Comparison of ENCODE assay signal across 10 cellular contexts in genomic region chr21:29064850-29065481, GRCh38. TPM values are rescaled to one million over a fixed set of nuclear protein-coding genes. Genes with fewer than 3 reads are reported as not detected.
DNase-seq lines count a peak whose midpoint lies in the region; ATAC-seq and TF ChIP-seq lines count a peak whose summit lies in the region.
"Had no signal": no experiment of that assay in that cellular context is flagged by ENCODE, and none has a peak within 500 bp of the region (broad histone marks: within the 10 kb centered on the region; RNA-seq: fewer than 3 reads in every experiment).

No MANE protein-coding gene starts in this region.

- no peaks in the 10 kb centered on the region for H3K9me3 Mint-ChIP-seq in activated naive CD8-positive, alpha-beta T cell (ENCODE audit: low read depth)
- H3K9me3 Mint-ChIP-seq in activated naive CD8-positive, alpha-beta T cell treated with anti-CD3 and anti-CD28 coated beads, Interleukin-2, amount 50 U/mL, for 24 hours, result no peaks in the 10 kb centered on the region
- H3K9me3 Mint-ChIP-seq in stimulated activated naive B cell treated with anti-CD40 and anti-IgM and Interleukin-4, amounts not matched to agents 10 μg/mL and 1 μg/mL and 100 μg/mL, for 72 hours, result no peaks in the 10 kb centered on the region
- no peaks in the 10 kb centered on the region for H3K9me3 Mint-ChIP-seq in HFFc6

- H2AFZ ChIP-seq in KMS-11 (ENCODE audit: low read depth), result no peak overlapping the region

- TF ChIP-seq CTCF in KMS-11 (conservative IDR thresholded peaks at IDR 0.05; ENCODE audit: low read depth, low read length) (no peak), HFFc6 (IDR thresholded peaks at IDR 0.05) (no peak)

- peaks cover 42% of the 10 kb centered on the region for H3K36me3 ChIP-seq in KMS-11 (ENCODE audit: insufficient read depth)

- H3K27me3 Mint-ChIP-seq in activated naive CD8-positive, alpha-beta T cell, result no peaks in the 10 kb centered on the region
- H3K27me3 Mint-ChIP-seq in activated naive CD8-positive, alpha-beta T cell treated with anti-CD3 and anti-CD28 coated beads, Interleukin-2, amount 50 U/mL, for 24 hours, result no peaks in the 10 kb centered on the region
- H3K27me3 Mint-ChIP-seq in stimulated activated naive B cell treated with anti-CD40 and anti-IgM and Interleukin-4, amounts not matched to agents 10 μg/mL and 1 μg/mL and 100 μg/mL, for 72 hours, result no peaks in the 10 kb centered on the region
- H3K27me3 Mint-ChIP-seq in HFFc6 (ENCODE audit: insufficient read depth), result no peaks in the 10 kb centered on the region

- H3K4me3 Mint-ChIP-seq in activated naive CD8-positive, alpha-beta T cell, result no peak overlapping the region
- H3K4me3 Mint-ChIP-seq in activated naive CD8-positive, alpha-beta T cell treated with anti-CD3 and anti-CD28 coated beads, Interleukin-2, amount 50 U/mL, for 24 hours, result no peak overlapping the region
- no peak overlapping the region for H3K4me3 Mint-ChIP-seq in stimulated activated naive B cell treated with anti-CD40 and anti-IgM and Interleukin-4, amounts not matched to agents 10 μg/mL and 1 μg/mL and 100 μg/mL, for 72 hours
- no peak overlapping the region for H3K4me3 Mint-ChIP-seq in HFFc6

- no peak overlapping the region; the same call in 1 of the 2 replicates for H3K4me2 ChIP-seq in KMS-11

- no peaks in the 10 kb centered on the region for H3K27me3 ChIP-seq in KMS-11 (ENCODE audit: insufficient read depth, low read depth)

- no peak overlapping the region for H3K4me3 ChIP-seq in KMS-11 (IDR thresholded peaks at IDR 0.05; ENCODE audit: insufficient read depth, low read depth, low read length)

- H3K27ac Mint-ChIP-seq in activated naive CD8-positive, alpha-beta T cell, result peak overlapping the region; percentile 70
- no peak overlapping the region for H3K27ac Mint-ChIP-seq in activated naive CD8-positive, alpha-beta T cell treated with anti-CD3 and anti-CD28 coated beads, Interleukin-2, amount 50 U/mL, for 24 hours
- H3K27ac Mint-ChIP-seq in stimulated activated naive B cell treated with anti-CD40 and anti-IgM and Interleukin-4, amounts not matched to agents 10 μg/mL and 1 μg/mL and 100 μg/mL, for 72 hours, result peak overlapping the region; percentile 57
- no peak overlapping the region for H3K27ac Mint-ChIP-seq in HFFc6

- H4K20me1 ChIP-seq in KMS-11 (ENCODE audit: insufficient read depth), result no peaks in the 10 kb centered on the region

- peak overlapping the region; percentile 13; the same call in 1 of the 2 replicates for H3K27ac ChIP-seq in KMS-11

- DNase-seq in activated naive CD8-positive, alpha-beta T cell treated with anti-CD3 and anti-CD28 coated beads, Interleukin-2, amount 50 U/mL, for 24 hours, result no peak
- no peak for DNase-seq in stimulated activated naive B cell treated with anti-CD40 and anti-IgM and Interleukin-4, amounts not matched to agents 10 μg/mL and 1 μg/mL and 100 μg/mL, for 72 hours
- no peak for DNase-seq in activated CD4-positive, CD25-positive, alpha-beta regulatory T cell treated with anti-CD3 and anti-CD28 coated beads, Interleukin-2, amount 50 U/mL, for 72 hours
- no peak for DNase-seq in HFFc6
- no peak for DNase-seq in DMS 273 treated with DMSO at 0.1 percent for 48 hours (lab: John Stamatoyannopoulos, UW)
- DNase-seq: stimulated activated naive CD4-positive, alpha-beta T cell had no signal

- peaks cover 43% of the 10 kb centered on the region for H3K4me1 ChIP-seq in KMS-11 (ENCODE audit: low read depth, poor library complexity, severe bottlenecking)

- H3K4me1 Mint-ChIP-seq in activated naive CD8-positive, alpha-beta T cell (ENCODE audit: low read depth), result peaks cover 19% of the 10 kb centered on the region
- peaks cover 13% of the 10 kb centered on the region for H3K4me1 Mint-ChIP-seq in activated naive CD8-positive, alpha-beta T cell treated with anti-CD3 and anti-CD28 coated beads, Interleukin-2, amount 50 U/mL, for 24 hours
- H3K4me1 Mint-ChIP-seq in stimulated activated naive B cell treated with anti-CD40 and anti-IgM and Interleukin-4, amounts not matched to agents 10 μg/mL and 1 μg/mL and 100 μg/mL, for 72 hours, result peaks cover 5 to 9% of the 10 kb centered on the region in 2 donors
- H3K4me1 Mint-ChIP-seq in HFFc6 (ENCODE audit: low read depth), result peaks cover 4% of the 10 kb centered on the region; the same call in 1 of the 2 replicates

- no peak for ATAC-seq in activated naive CD8-positive, alpha-beta T cell treated with anti-CD3 and anti-CD28 coated beads, Interleukin-2, amount 50 U/mL, for 24 hours
- peak; percentile 99 for ATAC-seq in HG02678 (IDR thresholded peaks at IDR 0.05; ENCODE audit: unreplicated experiment)
- ATAC-seq in stimulated activated naive B cell treated with anti-CD40 and anti-IgM and Interleukin-4, amounts not matched to agents 10 μg/mL and 1 μg/mL and 100 μg/mL, for 72 hours (replicated peaks), result peak; percentile 80 to 93

- H3K36me3 Mint-ChIP-seq in activated naive CD8-positive, alpha-beta T cell, result peaks cover 12% of the 10 kb centered on the region
- peaks cover 80% of the 10 kb centered on the region for H3K36me3 Mint-ChIP-seq in activated naive CD8-positive, alpha-beta T cell treated with anti-CD3 and anti-CD28 coated beads, Interleukin-2, amount 50 U/mL, for 24 hours (ENCODE audit: low read depth)
- peaks cover 29 to 51% of the 10 kb centered on the region in 2 donors for H3K36me3 Mint-ChIP-seq in stimulated activated naive B cell treated with anti-CD40 and anti-IgM and Interleukin-4, amounts not matched to agents 10 μg/mL and 1 μg/mL and 100 μg/mL, for 72 hours
- H3K36me3 Mint-ChIP-seq in HFFc6 (ENCODE audit: low read depth), result peaks cover 48% of the 10 kb centered on the region

- H3K79me2 ChIP-seq in KMS-11 (ENCODE audit: insufficient read depth, low read depth), result peaks cover 22% of the 10 kb centered on the region

- H3K9ac ChIP-seq in KMS-11, result no peak overlapping the region

RNA-seq across cellular contexts. Expression of gene CCT8, which starts 8.5 kb away (rescaled TPM):
- total RNA-seq in HFFc6 (2021; fragmentation: NEBNext Ultra II Directional; extraction: Animal tissue kit (Norgen Biotek cat#: 25700)), result 100 to 1,000 TPM; 209 to 258 (median 227) TPM

RNA-seq across cellular contexts. Expression of gene USP16, which starts 40.5 kb away (rescaled TPM):
- 10 to 100 TPM; 28.1 to 43.1 (median 37.1) TPM for total RNA-seq in HFFc6 (2021; fragmentation: NEBNext Ultra II Directional; extraction: Animal tissue kit (Norgen Biotek cat#: 25700))

RNA-seq across cellular contexts. Expression of gene RWDD2B, which starts 45.8 kb away (rescaled TPM):
- total RNA-seq in HFFc6 (2021; fragmentation: NEBNext Ultra II Directional; extraction: Animal tissue kit (Norgen Biotek cat#: 25700)), result 10 to 100 TPM; 30.0 to 34.5 (median 31.1) TPM
- total RNA-seq: H1 had no signal

Comparison
In these comparisons a context has a peak if more than half of its experiments do, and no peak if none do; other contexts are left out.
1. H3K27ac Mint-ChIP-seq: peak in activated naive CD8-positive, alpha-beta T cell (single experiment) and stimulated activated naive B cell treated with anti-CD40 and anti-IgM and Interleukin-4, amounts not matched to agents 10 μg/mL and 1 μg/mL and 100 μg/mL, for 72 hours (single experiment); none in activated naive CD8-positive, alpha-beta T cell treated with anti-CD3 and anti-CD28 coated beads, Interleukin-2, amount 50 U/mL, for 24 hours (single experiment) and HFFc6 (single experiment).